ENCODE assay signal across 1 cellular context in the genomic region with DNA sequence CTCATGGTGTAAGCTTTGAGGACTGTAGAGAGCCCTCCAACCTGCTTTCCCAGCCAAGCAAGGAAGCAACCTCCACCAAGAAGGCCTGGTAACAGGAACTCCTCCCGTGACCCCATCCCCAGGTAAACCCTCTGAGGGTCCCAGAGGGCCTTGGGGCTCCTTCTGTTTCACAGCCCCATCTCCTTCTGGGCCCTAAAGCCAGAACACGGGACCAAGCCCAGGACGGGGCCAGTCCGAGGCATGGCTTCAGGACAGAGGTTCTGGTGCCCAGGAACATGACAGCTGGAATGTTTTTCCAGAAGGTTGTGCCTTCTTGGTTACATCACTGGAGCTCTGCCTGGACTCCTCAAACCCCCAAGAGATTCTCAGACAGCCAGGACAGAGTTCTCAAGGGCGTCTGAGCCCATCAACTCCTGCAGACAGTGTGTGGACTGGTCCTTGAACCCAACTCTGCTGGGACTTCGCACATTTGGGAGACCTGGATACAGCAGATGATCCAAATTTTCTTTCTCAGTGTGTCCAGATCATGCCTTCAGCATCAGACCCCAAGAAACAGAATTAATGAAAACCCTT.
TF ChIP-seq lines count a peak whose summit lies in the region.

No MANE protein-coding gene starts in this region.

TF ChIP-seq in HepG2, 621 proteins besides CTCF, POLR2A, EP300 and RAD21 (continues in another document):
- no peak for TF ChIP-seq ZNF687 (CRISPR knock-in tag; IDR thresholded peaks at IDR 0.05)
- TF ChIP-seq TIGD3 (CRISPR knock-in tag; IDR thresholded peaks at IDR 0.05; ENCODE audit: borderline replicate concordance) = no peak
- TF ChIP-seq ATAD3A (CRISPR knock-in tag; IDR thresholded peaks at IDR 0.05) = no peak
- TF ChIP-seq MED1 (CRISPR knock-in tag; IDR thresholded peaks at IDR 0.05) = no peak
- TF ChIP-seq, protein P1, sequence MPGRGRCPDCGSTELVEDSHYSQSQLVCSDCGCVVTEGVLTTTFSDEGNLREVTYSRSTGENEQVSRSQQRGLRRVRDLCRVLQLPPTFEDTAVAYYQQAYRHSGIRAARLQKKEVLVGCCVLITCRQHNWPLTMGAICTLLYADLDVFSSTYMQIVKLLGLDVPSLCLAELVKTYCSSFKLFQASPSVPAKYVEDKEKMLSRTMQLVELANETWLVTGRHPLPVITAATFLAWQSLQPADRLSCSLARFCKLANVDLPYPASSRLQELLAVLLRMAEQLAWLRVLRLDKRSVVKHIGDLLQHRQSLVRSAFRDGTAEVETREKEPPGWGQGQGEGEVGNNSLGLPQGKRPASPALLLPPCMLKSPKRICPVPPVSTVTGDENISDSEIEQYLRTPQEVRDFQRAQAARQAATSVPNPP (CRISPR knock-in tag; IDR thresholded peaks at IDR 0.05) = no peak
- no peak for TF ChIP-seq SIX1 (CRISPR knock-in tag; IDR thresholded peaks at IDR 0.05; ENCODE audit: borderline replicate concordance)
- no peak for TF ChIP-seq PAWR (CRISPR knock-in tag; IDR thresholded peaks at IDR 0.05; ENCODE audit: borderline replicate concordance)
- TF ChIP-seq MLX (CRISPR knock-in tag; IDR thresholded peaks at IDR 0.05) = no peak
- TF ChIP-seq ATM (IDR thresholded peaks at IDR 0.05; ENCODE audit: borderline replicate concordance) = no peak
- no peak for TF ChIP-seq KDM4B (CRISPR knock-in tag; IDR thresholded peaks at IDR 0.05)
- TF ChIP-seq SP5 (CRISPR knock-in tag; IDR thresholded peaks at IDR 0.05; ENCODE audit: borderline replicate concordance, low read depth) = no peak
- no peak for TF ChIP-seq ZNF432 (CRISPR knock-in tag; IDR thresholded peaks at IDR 0.05; ENCODE audit: borderline replicate concordance)
- TF ChIP-seq HOXA5 (CRISPR knock-in tag; IDR thresholded peaks at IDR 0.05) = no peak
- 0 out of 2 replicates have a peak, but pooled peaks have one; percentile 53 for TF ChIP-seq EED (CRISPR knock-in tag; IDR thresholded peaks at IDR 0.05)
- TF ChIP-seq ZNF230 (CRISPR knock-in tag; IDR thresholded peaks at IDR 0.05) = 0 out of 2 replicates have a peak, but pooled peaks have one; percentile 34
- no peak for TF ChIP-seq ZNF30 (CRISPR knock-in tag; IDR thresholded peaks at IDR 0.05)
- TF ChIP-seq PITX1 (CRISPR knock-in tag; IDR thresholded peaks at IDR 0.05) = no peak
- peak; percentile 15 for TF ChIP-seq RBM39 (IDR thresholded peaks at IDR 0.05; ENCODE audit: low read depth, low read length, poor library complexity, severe bottlenecking)
- TF ChIP-seq ZNF563 (CRISPR knock-in tag; IDR thresholded peaks at IDR 0.05) = no peak
- TF ChIP-seq ZNF816 (CRISPR knock-in tag; IDR thresholded peaks at IDR 0.05; ENCODE audit: borderline replicate concordance) = no peak
- TF ChIP-seq, protein P2, sequence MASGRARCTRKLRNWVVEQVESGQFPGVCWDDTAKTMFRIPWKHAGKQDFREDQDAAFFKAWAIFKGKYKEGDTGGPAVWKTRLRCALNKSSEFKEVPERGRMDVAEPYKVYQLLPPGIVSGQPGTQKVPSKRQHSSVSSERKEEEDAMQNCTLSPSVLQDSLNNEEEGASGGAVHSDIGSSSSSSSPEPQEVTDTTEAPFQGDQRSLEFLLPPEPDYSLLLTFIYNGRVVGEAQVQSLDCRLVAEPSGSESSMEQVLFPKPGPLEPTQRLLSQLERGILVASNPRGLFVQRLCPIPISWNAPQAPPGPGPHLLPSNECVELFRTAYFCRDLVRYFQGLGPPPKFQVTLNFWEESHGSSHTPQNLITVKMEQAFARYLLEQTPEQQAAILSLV (CRISPR knock-in tag; IDR thresholded peaks at IDR 0.05; ENCODE audit: borderline replicate concordance) = no peak
- no peak for TF ChIP-seq REPIN1 (CRISPR knock-in tag; IDR thresholded peaks at IDR 0.05; ENCODE audit: borderline replicate concordance, low read depth)
- no peak for TF ChIP-seq MAF1 (CRISPR knock-in tag; IDR thresholded peaks at IDR 0.05; ENCODE audit: borderline replicate concordance)
- TF ChIP-seq, protein P3, sequence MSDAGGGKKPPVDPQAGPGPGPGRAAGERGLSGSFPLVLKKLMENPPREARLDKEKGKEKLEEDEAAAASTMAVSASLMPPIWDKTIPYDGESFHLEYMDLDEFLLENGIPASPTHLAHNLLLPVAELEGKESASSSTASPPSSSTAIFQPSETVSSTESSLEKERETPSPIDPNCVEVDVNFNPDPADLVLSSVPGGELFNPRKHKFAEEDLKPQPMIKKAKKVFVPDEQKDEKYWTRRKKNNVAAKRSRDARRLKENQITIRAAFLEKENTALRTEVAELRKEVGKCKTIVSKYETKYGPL (CRISPR knock-in tag; IDR thresholded peaks at IDR 0.05) = no peak
- 0 out of 2 replicates have a peak, but pooled peaks have one; percentile 45 for TF ChIP-seq ZZZ3 (CRISPR knock-in tag; IDR thresholded peaks at IDR 0.05; ENCODE audit: borderline replicate concordance)
- no peak for TF ChIP-seq ZNF468 (CRISPR knock-in tag; IDR thresholded peaks at IDR 0.05)
- TF ChIP-seq ZBTB40 (IDR thresholded peaks at IDR 0.05) = no peak
- no peak for TF ChIP-seq ZBTB40 (CRISPR knock-in tag; IDR thresholded peaks at IDR 0.05)
- TF ChIP-seq ZBTB7B (CRISPR knock-in tag; IDR thresholded peaks at IDR 0.05) = no peak
- no peak for TF ChIP-seq ZNF660 (CRISPR knock-in tag; IDR thresholded peaks at IDR 0.05; ENCODE audit: borderline replicate concordance, low read depth)
- TF ChIP-seq, protein P4, sequence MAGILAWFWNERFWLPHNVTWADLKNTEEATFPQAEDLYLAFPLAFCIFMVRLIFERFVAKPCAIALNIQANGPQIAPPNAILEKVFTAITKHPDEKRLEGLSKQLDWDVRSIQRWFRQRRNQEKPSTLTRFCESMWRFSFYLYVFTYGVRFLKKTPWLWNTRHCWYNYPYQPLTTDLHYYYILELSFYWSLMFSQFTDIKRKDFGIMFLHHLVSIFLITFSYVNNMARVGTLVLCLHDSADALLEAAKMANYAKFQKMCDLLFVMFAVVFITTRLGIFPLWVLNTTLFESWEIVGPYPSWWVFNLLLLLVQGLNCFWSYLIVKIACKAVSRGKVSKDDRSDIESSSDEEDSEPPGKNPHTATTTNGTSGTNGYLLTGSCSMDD (CRISPR knock-in tag; IDR thresholded peaks at IDR 0.05) = no peak
- no peak for TF ChIP-seq ZBTB43 (CRISPR knock-in tag; conservative IDR thresholded peaks at IDR 0.05)
- TF ChIP-seq MATR3 (CRISPR knock-in tag; IDR thresholded peaks at IDR 0.05) = no peak
